ENCODE assay signal across 8 cellular contexts in the genomic region with DNA sequence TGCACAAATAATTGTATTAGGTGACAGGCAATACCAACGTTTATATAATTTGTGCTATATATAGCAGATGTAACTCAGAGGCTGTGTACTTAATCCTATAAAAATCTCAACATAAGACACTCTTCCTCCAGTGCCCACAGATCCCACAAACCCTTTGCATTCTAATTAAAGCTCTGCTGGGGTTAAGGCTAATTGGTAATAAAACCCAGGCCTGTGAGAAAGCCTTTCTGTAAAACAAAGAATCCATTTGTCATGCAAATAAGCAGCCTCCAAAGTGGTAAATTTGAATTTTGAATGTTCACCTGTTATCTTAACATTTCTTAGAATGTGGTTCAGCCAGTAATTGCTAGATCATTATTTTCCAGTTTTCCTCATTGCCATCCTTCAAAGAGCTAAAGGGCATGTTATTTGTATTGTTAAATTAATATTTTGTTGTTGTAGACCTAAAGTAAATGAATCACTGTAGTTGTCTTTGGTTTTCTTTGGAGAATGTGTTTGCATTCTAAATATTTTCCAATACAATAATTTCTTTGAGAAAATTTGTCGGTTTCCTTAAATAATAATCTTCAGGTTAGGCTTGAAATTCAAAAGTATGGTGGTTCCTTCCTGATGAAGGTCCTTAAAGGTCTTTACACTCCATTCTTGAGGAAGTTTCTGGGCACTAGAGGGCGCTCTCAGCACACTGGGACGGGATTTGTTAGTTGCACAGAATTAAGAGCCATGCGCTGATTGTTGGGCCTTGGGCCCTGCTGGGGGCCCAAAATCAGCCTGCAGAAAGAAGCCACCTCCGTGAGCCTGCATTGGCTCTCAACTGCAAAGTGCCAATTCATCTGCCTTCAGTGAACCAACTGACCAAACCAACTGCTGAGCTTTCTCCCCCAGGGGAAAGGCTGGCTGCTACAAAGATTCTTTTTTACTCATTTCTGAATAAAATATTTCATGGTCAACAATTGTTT. TPM values are rescaled to one million over a fixed set of nuclear protein-coding genes. Genes with fewer than 3 reads are reported as not detected.
DNase-seq lines count a peak whose midpoint lies in the region; ATAC-seq lines count a peak whose summit lies in the region.

No MANE protein-coding gene starts in this region.

- ATAC-seq in GM18502 (IDR thresholded peaks at IDR 0.05; ENCODE audit: poor library complexity, unreplicated experiment): peak; percentile 58
- no peak for ATAC-seq in HG03039 (IDR thresholded peaks at IDR 0.05; ENCODE audit: unreplicated experiment)

- DNase-seq in HT-29 (ENCODE audit: low spot score) (peak; percentile 98), NCI-H82 treated with DMSO at 0.1 percent for 48 hours (lab: John Stamatoyannopoulos, UW; ENCODE audit: unreplicated experiment) (peak; percentile 89), medulla oblongata (ENCODE audit: extremely low spot score) (peak; percentile 98)
- DNase-seq in activated CD4-positive, alpha-beta T cell treated with anti-CD3 and anti-CD28 coated beads, Interleukin-2, amount 50 U/mL, for 48 hours: peak; percentile 94 to 96
- DNase-seq in effector CD8-positive, alpha-beta T cell (lab: John Stamatoyannopoulos, UW): peak; percentile 77
- DNase-seq in stimulated activated CD4-positive, alpha-beta T cell treated with anti-CD3 and anti-CD28 coated beads, TNF-alpha, amount 100 ng/mL, for 48 hours (ENCODE audit: low read depth in 3 of 3): peak; percentile 76 to 88 (median 87)

RNA-seq across cellular contexts. Expression of gene PRDX6, which starts 46.1 kb away (rescaled TPM):
- total RNA-seq in HT-29 (2014; rRNA removed; shearing (Covaris generic)): 107 and 112 TPM in 2 replicates
